15 cellular contexts compared by ENCODE assay signal in genomic region chr10:7432884-7433726, GRCh38. TPM values are rescaled to one million over a fixed set of nuclear protein-coding genes. Genes with fewer than 3 reads are reported as not detected.
DNase-seq lines count a peak whose midpoint lies in the region; ATAC-seq and TF ChIP-seq lines count a peak whose summit lies in the region.
"Had no signal": no experiment of that assay in that cellular context is flagged by ENCODE, and none has a peak within 500 bp of the region (broad histone marks: within the 10 kb centered on the region; RNA-seq: fewer than 3 reads in every experiment).

No MANE protein-coding gene starts in this region.

- ATAC-seq in HG02798 (IDR thresholded peaks at IDR 0.05; ENCODE audit: poor library complexity, unreplicated experiment) (no peak), GM18517 (IDR thresholded peaks at IDR 0.05; ENCODE audit: unreplicated experiment) (no peak)
- ATAC-seq: Right ventricle myocardium inferior had no signal

- H3K4me1 ChIP-seq in BLaER1 treated with 17β-estradiol and CSF1 and Interleukin-3, amounts not matched to agents 10 nM and 100 nM: peaks cover 12 to 36% (median 23%) of the 10 kb centered on the region in 10 experiments
- H3K4me1 ChIP-seq: ascending aorta had no signal

- H3K4me3 Mint-ChIP-seq in mesothelial cell of epicardium: peak overlapping the region; percentile 13
- H3K4me3 Mint-ChIP-seq in CD14-positive monocyte: no peak overlapping the region

- no peak overlapping the region for H3K27ac ChIP-seq in BLaER1 treated with 17β-estradiol and CSF1 and Interleukin-3, amounts not matched to agents 10 nM and 100 nM
- H3K27ac ChIP-seq: ascending aorta, skin epidermis, tibial nerve had no signal

- H3K27ac Mint-ChIP-seq in mesothelial cell of epicardium (no peak overlapping the region), CD14-positive monocyte (no peak overlapping the region)

- TF ChIP-seq CTCF in mesothelial cell of epicardium (IDR thresholded peaks at IDR 0.05; ENCODE audit: unreplicated experiment) (no peak), CD14-positive monocyte (IDR thresholded peaks at IDR 0.05) (no peak)

- H3K9me3 ChIP-seq in BLaER1 treated with 17β-estradiol and CSF1 and Interleukin-3, amounts not matched to agents 10 nM and 100 nM (replicated peaks in 1 of 11): no peaks in the 10 kb centered on the region
- H3K9me3 ChIP-seq: ascending aorta, tibial nerve had no signal

- peak overlapping the region in 10 of 11 experiments; percentile 4 to 44 (median 27); a peak in 15 of 22 replicates for H3K4me2 ChIP-seq in BLaER1 treated with 17β-estradiol and CSF1 and Interleukin-3, amounts not matched to agents 10 nM and 100 nM

- H3K27me3 Mint-ChIP-seq in mesothelial cell of epicardium (ENCODE audit: low read depth): peaks cover 62% of the 10 kb centered on the region
- peaks cover 1 to 6% (median 4%) of the 10 kb centered on the region in 3 donors for H3K27me3 Mint-ChIP-seq in CD14-positive monocyte (ENCODE audit: low read depth in 3 of 3)

- intact Hi-C loops in CD14-positive monocyte (cut with micrococcal nuclease): no loop called here

- H3K27me3 ChIP-seq in BLaER1 treated with 17β-estradiol and CSF1 and Interleukin-3, amounts not matched to agents 10 nM and 100 nM: no peaks in the 10 kb centered on the region
- H3K27me3 ChIP-seq: ascending aorta had no signal

- H3K4me3 ChIP-seq in BLaER1 treated with 17β-estradiol and CSF1 and Interleukin-3, amounts not matched to agents 10 nM and 100 nM: no peak overlapping the region
- H3K4me3 ChIP-seq: ascending aorta, skin epidermis, tibial nerve had no signal

- H3K4me1 Mint-ChIP-seq in mesothelial cell of epicardium: peaks cover 9% of the 10 kb centered on the region
- peaks cover 26% of the 10 kb centered on the region for H3K4me1 Mint-ChIP-seq in CD14-positive monocyte

- H3K9ac ChIP-seq in BLaER1 treated with 17β-estradiol and CSF1 and Interleukin-3, amounts not matched to agents 10 nM and 100 nM: no peak overlapping the region

- H3K36me3 ChIP-seq in BLaER1 treated with 17β-estradiol and CSF1 and Interleukin-3, amounts not matched to agents 10 nM and 100 nM: no peaks in the 10 kb centered on the region
- H3K36me3 ChIP-seq: ascending aorta, tibial nerve had no signal

- DNase-seq in NCI-H1417 (lab: John Stamatoyannopoulos, UW) (peak; percentile 61 to 90 (median 63)), astrocyte of the hippocampus (ENCODE audit: low read depth, low spot score) (peak; percentile 45), mesothelial cell of epicardium (ENCODE audit: low spot score in 2 of 2, unreplicated experiment in 2 of 2) (no peak), CD14-positive monocyte (ENCODE audit: low spot score) (no peak), H4 (ENCODE audit: low spot score) (no peak)
- DNase-seq: activated CD4-positive, CD25-positive, alpha-beta regulatory T cell; GDM1; NCI-H2171 had no signal

- no peaks in the 10 kb centered on the region for H3K9me3 Mint-ChIP-seq in mesothelial cell of epicardium
- H3K9me3 Mint-ChIP-seq in CD14-positive monocyte: peaks cover 0 to 4% (median 0%) of the 10 kb centered on the region in 7 donors

- H3K36me3 Mint-ChIP-seq in mesothelial cell of epicardium (no peaks in the 10 kb centered on the region), CD14-positive monocyte (no peaks in the 10 kb centered on the region)

- no peaks in the 10 kb centered on the region for H4K20me1 ChIP-seq in BLaER1 treated with 17β-estradiol and CSF1 and Interleukin-3, amounts not matched to agents 10 nM and 100 nM

RNA-seq across cellular contexts. Expression of gene SFMBT2, which starts 22.3 kb away (rescaled TPM):
- total RNA-seq in mesothelial cell of epicardium: 0.86 to 2.3 TPM (median 2.0 TPM) in 3 replicates
- 1 to 10 TPM in 1 of 2 donors, under 1 TPM in 1; 0.53 to 1.6 TPM for polyA plus RNA-seq in CD14-positive monocyte
- total RNA-seq in H4 (2014; rRNA removed; shearing (Covaris generic)): 0.85 and 1.0 TPM in 2 replicates

Comparison
In these comparisons a context has a peak if more than half of its experiments do, and no peak if none do; other contexts are left out.
1. DNase-seq: peak in NCI-H1417 (3 of 3) and astrocyte of the hippocampus (single experiment); none in mesothelial cell of epicardium (0 of 2), CD14-positive monocyte (single experiment) and H4 (single experiment).